ENCODE assay signal across 24 cellular contexts in the genomic region with DNA sequence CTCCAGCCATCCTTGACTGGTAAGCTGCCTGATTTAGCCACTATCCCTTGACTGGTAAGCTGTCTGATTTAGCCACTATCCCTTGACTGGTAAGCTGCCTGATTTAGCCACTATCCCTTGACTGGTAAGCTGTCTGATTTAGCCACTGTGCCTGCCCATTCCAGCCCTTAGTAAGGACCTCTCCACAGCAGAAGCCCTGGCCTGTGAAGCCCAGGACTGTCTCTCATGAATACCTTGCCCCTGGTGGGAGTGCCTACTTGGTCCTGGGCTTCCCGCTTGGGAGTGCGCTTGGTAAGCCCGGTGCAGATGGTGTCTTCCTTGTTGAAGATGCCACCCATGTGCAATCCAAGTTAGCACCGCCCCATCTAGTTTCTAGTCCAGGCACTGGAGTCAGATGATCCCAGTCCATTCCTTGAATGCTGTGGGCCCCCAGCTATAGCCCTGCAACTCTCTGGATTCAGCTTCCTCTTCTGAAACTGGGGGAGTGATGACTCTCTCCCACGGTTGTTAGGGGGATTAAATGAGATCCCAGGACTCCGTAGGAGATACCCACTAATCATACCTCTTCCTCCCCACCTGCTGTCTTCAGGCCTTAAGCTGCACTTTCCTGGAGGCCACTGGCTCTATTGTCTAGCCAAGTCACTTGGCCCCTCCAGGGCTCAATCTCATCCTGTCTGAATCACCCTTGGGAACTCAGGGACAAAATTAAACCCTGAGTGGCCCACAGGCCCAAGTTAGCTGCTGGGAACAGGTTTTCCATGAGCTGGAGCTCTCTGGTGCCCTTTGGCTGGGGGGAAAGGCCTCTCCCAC. TPM values are rescaled to one million over a fixed set of nuclear protein-coding genes. Genes with fewer than 3 reads are reported as not detected.
DNase-seq lines count a peak whose midpoint lies in the region; ATAC-seq and TF ChIP-seq lines count a peak whose summit lies in the region.
"Had no signal": no experiment of that assay in that cellular context is flagged by ENCODE, and none has a peak within 500 bp of the region (broad histone marks: within the 10 kb centered on the region; RNA-seq: fewer than 3 reads in every experiment).

No MANE protein-coding gene starts in this region.

- H3K4me3 ChIP-seq in dorsolateral prefrontal cortex: no peak overlapping the region
- H3K4me3 ChIP-seq in uterus: no peak overlapping the region
- H3K4me3 ChIP-seq: A549, GM12878, SJSA1 had no signal

- peak overlapping the region; percentile 14 for H3K27ac Mint-ChIP-seq in activated naive CD4-positive, alpha-beta T cell treated with anti-CD3 and anti-CD28 coated beads, Interleukin-2, amount 10 ng/mL, durations not matched to agents 7 days and 5 days
- H3K27ac Mint-ChIP-seq in activated naive CD4-positive, alpha-beta T cell treated with anti-CD3 and anti-CD28 coated beads for 36 hours: no peak overlapping the region
- peak overlapping the region; percentile 75 for H3K27ac Mint-ChIP-seq in nephron progenitor cell
- H3K27ac Mint-ChIP-seq: activated T-helper 2 cell treated with anti-CD3 and anti-CD28 coated beads, Interferon-gamma antibody, Interleukin-2, Interleukin-4, amounts not matched to agents 10 μg/mL and 5 μg/mL and 100 μg/mL, durations not matched to agents 14 hours and 24 hours and 36 hours; T-helper 2 cell treated with Interferon-gamma antibody and Interleukin-4, amounts not matched to agents 5 μg/mL and 100 μg/mL, for 36 hours had no signal

- CTCF ChIA-PET in activated naive CD4-positive, alpha-beta T cell treated with anti-CD3 and anti-CD28 coated beads, Interleukin-2, amount 10 ng/mL, durations not matched to agents 7 days and 5 days (lab: Charles Lee): interaction anchor here (0.5 to 2.6 kb wide), 8 partner anchors 11 to 148 kb away, joined by 3 to 15 read pairs (median 4); no protein-coding TSS in a partner anchor
- CTCF ChIA-PET in activated naive CD4-positive, alpha-beta T cell treated with anti-CD3 and anti-CD28 coated beads for 36 hours (lab: Charles Lee): interaction anchor here (0.7 to 4.4 kb wide), 6 partner anchors 10 to 45 kb away, joined by 3 to 28 read pairs (median 4); no protein-coding TSS in a partner anchor

- peaks cover 25% of the 10 kb centered on the region for H3K36me3 Mint-ChIP-seq in activated naive CD4-positive, alpha-beta T cell treated with anti-CD3 and anti-CD28 coated beads, Interleukin-2, amount 10 ng/mL, durations not matched to agents 7 days and 5 days
- H3K36me3 Mint-ChIP-seq in activated naive CD4-positive, alpha-beta T cell treated with anti-CD3 and anti-CD28 coated beads for 36 hours (ENCODE audit: low read depth): peaks cover 11% of the 10 kb centered on the region
- no peaks in the 10 kb centered on the region for H3K36me3 Mint-ChIP-seq in nephron progenitor cell (ENCODE audit: low read depth)

- no peak for TF ChIP-seq POLR2A in uterus (IDR thresholded peaks at IDR 0.05)
- TF ChIP-seq POLR2A in GM18505 (IDR thresholded peaks at IDR 0.05; ENCODE audit: borderline replicate concordance, extremely low read depth, insufficient read depth, insufficient read length): no peak

- H3K4me1 Mint-ChIP-seq in activated naive CD4-positive, alpha-beta T cell treated with anti-CD3 and anti-CD28 coated beads, Interleukin-2, amount 10 ng/mL, durations not matched to agents 7 days and 5 days: peaks cover 39% of the 10 kb centered on the region
- peaks cover 39% of the 10 kb centered on the region for H3K4me1 Mint-ChIP-seq in activated naive CD4-positive, alpha-beta T cell treated with anti-CD3 and anti-CD28 coated beads for 36 hours (ENCODE audit: low read depth)
- H3K4me1 Mint-ChIP-seq in nephron progenitor cell: peaks cover 32% of the 10 kb centered on the region

- H3K36me3 ChIP-seq in uterus: no peaks in the 10 kb centered on the region
- H3K36me3 ChIP-seq: SJSA1 had no signal

- peaks cover 0 to 5% of the 10 kb centered on the region in 2 donors for H3K4me1 ChIP-seq in uterus

- no peak for ATAC-seq in GM18505 (IDR thresholded peaks at IDR 0.05; ENCODE audit: unreplicated experiment)
- ATAC-seq: A549; activated CD4-positive, CD25-positive, alpha-beta regulatory T cell treated with anti-CD3 and anti-CD28 coated beads, Interleukin-2, amount 50 U/mL, for 24 hours; GM12878; HCT116 had no signal

- H3K27ac ChIP-seq in dorsolateral prefrontal cortex: peak overlapping the region in 48 of 59 donors; percentile 18 to 94 (median 78)
- H3K27ac ChIP-seq in uterus: peak overlapping the region; percentile 79 to 84
- H3K27ac ChIP-seq: A549, HL-60, SJSA1 had no signal

- H3K27me3 Mint-ChIP-seq in activated naive CD4-positive, alpha-beta T cell treated with anti-CD3 and anti-CD28 coated beads, Interleukin-2, amount 10 ng/mL, durations not matched to agents 7 days and 5 days: no peaks in the 10 kb centered on the region
- no peaks in the 10 kb centered on the region for H3K27me3 Mint-ChIP-seq in activated naive CD4-positive, alpha-beta T cell treated with anti-CD3 and anti-CD28 coated beads for 36 hours (ENCODE audit: low read depth)
- H3K27me3 Mint-ChIP-seq in nephron progenitor cell (ENCODE audit: low read depth, poor library complexity): peaks cover 13% of the 10 kb centered on the region

- no peak for DNase-seq in activated naive CD4-positive, alpha-beta T cell treated with anti-CD3 and anti-CD28 coated beads, Interleukin-2, amount 10 ng/mL, durations not matched to agents 7 days and 5 days
- no peak for DNase-seq in activated naive CD4-positive, alpha-beta T cell treated with anti-CD3 and anti-CD28 coated beads for 36 hours
- DNase-seq in dorsolateral prefrontal cortex (no peak), nephron progenitor cell (no peak), uterus (no peak), kidney glomerular epithelial cell (lab: John Stamatoyannopoulos, UW) (no peak), NCI-H510A (lab: John Stamatoyannopoulos, UW) (no peak)
- DNase-seq: GF-D8, hippocampal formation, kidney, NCI-H2029 treated with DMSO at 0.1 percent for 48 hours, OCI-M1 had no signal

- no peak overlapping the region for H3K4me3 Mint-ChIP-seq in activated naive CD4-positive, alpha-beta T cell treated with anti-CD3 and anti-CD28 coated beads, Interleukin-2, amount 10 ng/mL, durations not matched to agents 7 days and 5 days
- H3K4me3 Mint-ChIP-seq in activated naive CD4-positive, alpha-beta T cell treated with anti-CD3 and anti-CD28 coated beads for 36 hours: no peak overlapping the region
- no peak overlapping the region for H3K4me3 Mint-ChIP-seq in nephron progenitor cell
- H3K4me3 Mint-ChIP-seq: T-helper 2 cell treated with Interferon-gamma antibody and Interleukin-4, amounts not matched to agents 5 μg/mL and 100 μg/mL, for 36 hours had no signal

- H3K27me3 ChIP-seq in dorsolateral prefrontal cortex (no peaks in the 10 kb centered on the region), uterus (no peaks in the 10 kb centered on the region)
- H3K27me3 ChIP-seq: SJSA1 had no signal

- H3K9me3 Mint-ChIP-seq in activated naive CD4-positive, alpha-beta T cell treated with anti-CD3 and anti-CD28 coated beads, Interleukin-2, amount 10 ng/mL, durations not matched to agents 7 days and 5 days: peaks cover 25% of the 10 kb centered on the region
- peaks cover 17% of the 10 kb centered on the region for H3K9me3 Mint-ChIP-seq in activated naive CD4-positive, alpha-beta T cell treated with anti-CD3 and anti-CD28 coated beads for 36 hours
- no peaks in the 10 kb centered on the region for H3K9me3 Mint-ChIP-seq in nephron progenitor cell

- TF ChIP-seq CTCF in dorsolateral prefrontal cortex (IDR thresholded peaks at IDR 0.05 in 54 of 56, conservative IDR thresholded peaks at IDR 0.05 in 2 of 56; ENCODE audit: low read depth in 1 of 56, partially characterized antibody in 56 of 56): no peak
- no peak for TF ChIP-seq CTCF in nephron progenitor cell (IDR thresholded peaks at IDR 0.05)
- TF ChIP-seq CTCF in uterus (IDR thresholded peaks at IDR 0.05): no peak

- intact Hi-C loops in activated naive CD4-positive, alpha-beta T cell treated with anti-CD3 and anti-CD28 coated beads for 36 hours (cut with micrococcal nuclease): no loop called here
- intact Hi-C loops in dorsolateral prefrontal cortex (cut with DNase I) (no loop called here), uterus (cut with DNase I; ENCODE audit: low total_unique reads) (no loop called here)

- no peaks in the 10 kb centered on the region for H3K9me3 ChIP-seq in uterus
- H3K9me3 ChIP-seq: A549, SJSA1 had no signal

RNA-seq across cellular contexts. Expression of gene ASB2, which starts 5.7 kb away (rescaled TPM):
- 1 to 10 TPM; 2.4 to 2.5 TPM for total RNA-seq in activated naive CD4-positive, alpha-beta T cell treated with anti-CD3 and anti-CD28 coated beads for 36 hours
- total RNA-seq in dorsolateral prefrontal cortex (10 to 100 TPM in 40 of 120 experiments, 1 to 10 TPM in 80; 1.7 to 20.6 (median 8.5) TPM), uterus (10 to 100 TPM; 11.8 to 84.1 (median 21.0) TPM)
- total RNA-seq: NCI-H460 had no signal

RNA-seq across cellular contexts. Expression of gene CCDC197, which starts 15.0 kb away (rescaled TPM):
- not detected for total RNA-seq in activated naive CD4-positive, alpha-beta T cell treated with anti-CD3 and anti-CD28 coated beads for 36 hours
- total RNA-seq in dorsolateral prefrontal cortex (under 1 TPM in 2 of 120 experiments, not detected in 118; 0.38 to 0.95 TPM), uterus (not detected)
- total RNA-seq: activated CD8-positive, alpha-beta memory T cell treated with anti-CD3 and anti-CD28 coated beads for 36 hours; cerebellum; GM12878; kidney; NCI-H460; SJSA1 had no signal

RNA-seq across cellular contexts. Expression of gene OTUB2, which starts 44.1 kb away (rescaled TPM):
- 1 to 10 TPM; 1.6 to 1.7 TPM for total RNA-seq in activated naive CD4-positive, alpha-beta T cell treated with anti-CD3 and anti-CD28 coated beads for 36 hours
- total RNA-seq in dorsolateral prefrontal cortex (1 to 10 TPM in 117 of 120 experiments, under 1 TPM in 3; 0.49 to 4.7 (median 2.3) TPM), uterus (1 to 10 TPM in 1 of 4 donors, under 1 TPM in 1, not detected in 2; 0.37 to 3.8 TPM)

RNA-seq across cellular contexts. Expression of gene FAM181A, which starts 54.9 kb away (rescaled TPM):
- total RNA-seq in activated naive CD4-positive, alpha-beta T cell treated with anti-CD3 and anti-CD28 coated beads for 36 hours: not detected
- total RNA-seq in dorsolateral prefrontal cortex (10 to 100 TPM in 14 of 120 experiments, 1 to 10 TPM in 106; 1.8 to 18.0 (median 6.0) TPM), uterus (under 1 TPM in 1 of 4 donors, not detected in 3; 0.48 TPM)
- total RNA-seq: activated CD8-positive, alpha-beta memory T cell treated with anti-CD3 and anti-CD28 coated beads for 36 hours; activated T-helper 2 cell treated with anti-CD3 and anti-CD28 coated beads, Interferon-gamma antibody, Interleukin-2, Interleukin-4, amounts not matched to agents 10 μg/mL and 5 μg/mL and 100 μg/mL, durations not matched to agents 14 hours and 24 hours and 36 hours; GM12878; kidney; NCI-H460; SJSA1 had no signal
